22 cellular contexts compared by ENCODE assay signal in the genomic region with DNA sequence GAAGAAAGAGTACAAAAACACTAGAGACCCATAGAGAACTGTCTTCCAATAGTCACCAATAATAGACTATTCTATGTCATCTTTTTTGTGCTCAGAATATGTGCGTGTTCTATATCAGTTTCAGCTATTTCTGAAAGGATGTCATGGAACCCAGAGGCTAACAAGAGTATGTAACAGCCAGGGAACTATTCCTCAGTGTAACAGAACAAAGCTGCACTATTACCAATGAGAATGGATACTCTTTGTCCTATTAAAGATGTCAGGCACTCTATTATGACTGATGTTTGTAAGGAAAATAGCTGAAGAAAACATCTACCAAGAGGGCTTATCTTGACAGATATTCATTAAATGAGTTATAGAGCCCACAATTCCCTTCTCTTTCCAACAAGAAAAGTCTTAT. TPM values are rescaled to one million over a fixed set of nuclear protein-coding genes. Genes with fewer than 3 reads are reported as not detected.
DNase-seq lines count a peak whose midpoint lies in the region; TF ChIP-seq lines count a peak whose summit lies in the region.
"Had no signal": no experiment of that assay in that cellular context is flagged by ENCODE, and none has a peak within 500 bp of the region (broad histone marks: within the 10 kb centered on the region; RNA-seq: fewer than 3 reads in every experiment).

No MANE protein-coding gene starts in this region.

- no peaks in the 10 kb centered on the region for H3K27me3 Mint-ChIP-seq in activated CD4-positive, alpha-beta T cell treated with anti-CD3 and anti-CD28 coated beads, Interleukin-2, amount 10 ng/mL, durations not matched to agents 24 days and 14 days
- H3K27me3 Mint-ChIP-seq in Calu3 (ENCODE audit: unreplicated experiment) = no peaks in the 10 kb centered on the region
- H3K27me3 Mint-ChIP-seq: IgD-negative memory B cell had no signal

- no peaks in the 10 kb centered on the region for H3K9me3 Mint-ChIP-seq in activated CD4-positive, alpha-beta T cell treated with anti-CD3 and anti-CD28 coated beads, Interleukin-2, amount 10 ng/mL, durations not matched to agents 24 days and 14 days
- H3K9me3 Mint-ChIP-seq in Calu3 (ENCODE audit: low read depth, unreplicated experiment) = no peaks in the 10 kb centered on the region
- H3K9me3 Mint-ChIP-seq: IgD-negative memory B cell had no signal

- TF ChIP-seq CTCF in Calu3 (IDR thresholded peaks at IDR 0.05; ENCODE audit: unreplicated experiment) = no peak

- H3K4me3 Mint-ChIP-seq in activated CD4-positive, alpha-beta T cell treated with anti-CD3 and anti-CD28 coated beads, Interleukin-2, amount 10 ng/mL, durations not matched to agents 24 days and 14 days = no peak overlapping the region
- H3K4me3 Mint-ChIP-seq in Calu3 (ENCODE audit: low read depth, unreplicated experiment) = no peak overlapping the region
- H3K4me3 Mint-ChIP-seq: IgD-negative memory B cell had no signal

- peaks cover 46% of the 10 kb centered on the region for H3K4me1 Mint-ChIP-seq in activated CD4-positive, alpha-beta T cell treated with anti-CD3 and anti-CD28 coated beads, Interleukin-2, amount 10 ng/mL, durations not matched to agents 24 days and 14 days
- no peaks in the 10 kb centered on the region for H3K4me1 Mint-ChIP-seq in Calu3 (ENCODE audit: low read depth, unreplicated experiment)

- CTCF ChIA-PET in Calu3 (lab: Charles Lee) = no interaction called here

- H3K27ac ChIP-seq in cingulate gyrus (ENCODE audit: low read depth, low read length) = peak overlapping the region; percentile 92
- H3K27ac ChIP-seq: 22Rv1, RWPE1 had no signal

- intact Hi-C loops in activated CD4-positive, alpha-beta T cell treated with anti-CD3 and anti-CD28 coated beads, Interleukin-2, amount 10 ng/mL, durations not matched to agents 24 days and 14 days (cut with micrococcal nuclease) = no loop called here
- intact Hi-C loops in head of caudate nucleus (cut with DNase I) = no loop called here
- intact Hi-C loops in Calu3 (cut with micrococcal nuclease; ENCODE audit: unreplicated experiment) = no loop called here

- no peak overlapping the region for H3K27ac Mint-ChIP-seq in activated CD4-positive, alpha-beta T cell treated with anti-CD3 and anti-CD28 coated beads, Interleukin-2, amount 10 ng/mL, durations not matched to agents 24 days and 14 days
- H3K27ac Mint-ChIP-seq in Calu3 (ENCODE audit: unreplicated experiment) = no peak overlapping the region

- no TSS peak for BruUV-seq in Calu3 (replicated peaks; lab: Mats Ljungman, UMichigan)

- peaks cover 35% of the 10 kb centered on the region for H3K36me3 Mint-ChIP-seq in activated CD4-positive, alpha-beta T cell treated with anti-CD3 and anti-CD28 coated beads, Interleukin-2, amount 10 ng/mL, durations not matched to agents 24 days and 14 days (ENCODE audit: low read depth)
- no peaks in the 10 kb centered on the region for H3K36me3 Mint-ChIP-seq in Calu3 (ENCODE audit: insufficient read depth, unreplicated experiment)

- DNase-seq in activated CD4-positive, alpha-beta T cell treated with anti-CD3 and anti-CD28 coated beads, Interleukin-2, amount 10 ng/mL, durations not matched to agents 24 days and 14 days = peak; percentile 37
- no peak for DNase-seq in activated CD4-positive, alpha-beta T cell treated with anti-CD3 and anti-CD28 coated beads for 1 hour
- DNase-seq in pons (ENCODE audit: low spot score) (peak; percentile 92), H4 (ENCODE audit: low spot score) (no peak), GOT3 (lab: John Stamatoyannopoulos, UW) (no peak), head of caudate nucleus (no peak), Calu3 (no peak)
- DNase-seq: ACHN, C1 segment of cervical spinal cord, EL, GF-D8, MV-4-11, NCI-H1105 treated with DMSO at 0.1 percent for 48 hours, NCI-H2029 treated with DMSO at 0.1 percent for 48 hours, NCI-H226, NCI-H510A treated with DMSO at 0.1 percent for 48 hours, NCI-H748 treated with DMSO at 0.1 percent for 48 hours, SHP77 treated with DMSO at 0.1 percent for 48 hours had no signal

RNA-seq across cellular contexts. Expression of a gene that starts 8.6 kb away (rescaled TPM):
- total RNA-seq in activated CD4-positive, alpha-beta T cell treated with anti-CD3 and anti-CD28 coated beads, Interleukin-2, amount 10 ng/mL, durations not matched to agents 24 days and 14 days = 73.1 and 74.0 TPM in 2 replicates
- 4.4 and 7.0 TPM in 2 replicates for total RNA-seq in H4 (2014; rRNA removed; shearing (Covaris generic))
- total RNA-seq in Calu3 (2022) = 2.7 and 3.5 TPM in 2 replicates

Comparison
In these comparisons a context has a peak if more than half of its experiments do, and no peak if none do; other contexts are left out.
1. DNase-seq: peak in activated CD4-positive, alpha-beta T cell treated with anti-CD3 and anti-CD28 coated beads, Interleukin-2, amount 10 ng/mL, durations not matched to agents 24 days and 14 days (single experiment) and pons (single experiment); none in activated CD4-positive, alpha-beta T cell treated with anti-CD3 and anti-CD28 coated beads for 1 hour (single experiment), H4 (single experiment), GOT3 (single experiment), head of caudate nucleus (0 of 42) and Calu3 (single experiment).